ENCODE assay signal across 20 cellular contexts in the genomic region with DNA sequence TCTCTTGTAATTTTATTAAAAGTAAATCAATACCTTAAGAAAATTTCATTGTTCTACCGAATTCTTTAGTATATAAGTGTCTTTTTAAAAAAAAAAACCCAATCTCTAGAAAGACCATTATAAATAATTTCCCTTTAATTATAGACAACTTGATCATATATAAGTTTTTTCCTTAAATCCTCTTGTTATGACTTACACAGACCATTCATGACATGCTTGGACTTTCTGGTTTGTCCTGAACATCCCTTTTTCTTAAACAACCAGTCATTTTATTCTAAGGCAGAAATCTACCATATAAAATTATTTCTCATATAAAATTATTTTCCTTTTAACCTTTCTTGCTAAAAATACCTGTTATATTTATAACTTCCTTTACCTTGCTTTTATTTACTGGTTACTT. TPM values are rescaled to one million over a fixed set of nuclear protein-coding genes. Genes with fewer than 3 reads are reported as not detected.
DNase-seq lines count a peak whose midpoint lies in the region; ATAC-seq and TF ChIP-seq lines count a peak whose summit lies in the region.
"Had no signal": no experiment of that assay in that cellular context is flagged by ENCODE, and none has a peak within 500 bp of the region (broad histone marks: within the 10 kb centered on the region; RNA-seq: fewer than 3 reads in every experiment).

No MANE protein-coding gene starts in this region.

- H3K27ac ChIP-seq in dorsolateral prefrontal cortex: no peak overlapping the region
- H3K27ac ChIP-seq: VCaP had no signal

- no peak for ATAC-seq in HG03175 (IDR thresholded peaks at IDR 0.05; ENCODE audit: unreplicated experiment)
- ATAC-seq in left ventricle myocardium superior: no peak
- ATAC-seq: activated CD8-positive, alpha-beta T cell treated with anti-CD3 and anti-CD28 coated beads, Interleukin-2, amount 10 ng/mL, durations not matched to agents 7 days and 5 days; activated naive CD8-positive, alpha-beta T cell treated with anti-CD3 and anti-CD28 coated beads, Interleukin-2, amount 50 U/mL, for 24 hours; Panc1 had no signal

- intact Hi-C loops in dorsolateral prefrontal cortex (cut with DNase I) (no loop called here), left ventricle myocardium superior (cut with micrococcal nuclease) (no loop called here)

- H3K4me3 ChIP-seq in fibroblast of the aortic adventitia (ENCODE audit: low read depth, low read length): no peak overlapping the region
- no peak overlapping the region for H3K4me3 ChIP-seq in dorsolateral prefrontal cortex

- H3K27me3 ChIP-seq in dorsolateral prefrontal cortex: no peaks in the 10 kb centered on the region

- TF ChIP-seq CTCF in fibroblast of the aortic adventitia (IDR thresholded peaks at IDR 0.05; ENCODE audit: insufficient read depth, low read length) (no peak), dorsolateral prefrontal cortex (IDR thresholded peaks at IDR 0.05 in 54 of 56, conservative IDR thresholded peaks at IDR 0.05 in 2 of 56; ENCODE audit: low read depth in 1 of 56, partially characterized antibody in 56 of 56) (no peak)

- DNase-seq in COLO668 (lab: John Stamatoyannopoulos, UW; ENCODE audit: unreplicated experiment): peak; percentile 20
- peak; percentile 13 for DNase-seq in HT1080 (ENCODE audit: low read depth)
- DNase-seq in RPMI7951 (ENCODE audit: low read depth): peak; percentile 43
- DNase-seq in fibroblast of the aortic adventitia (ENCODE audit: low read depth): peak; percentile 13
- no peak for DNase-seq in SIG-M5 treated with dmso at 0.1 percent for 504 hours (lab: John Stamatoyannopoulos, UW; ENCODE audit: unreplicated experiment)
- DNase-seq in dorsolateral prefrontal cortex: no peak
- no peak for DNase-seq in left ventricle myocardium superior
- DNase-seq: activated CD8-positive, alpha-beta T cell treated with anti-CD3 and anti-CD28 coated beads, Interleukin-2, amount 10 ng/mL, durations not matched to agents 7 days and 5 days; activated naive CD8-positive, alpha-beta T cell treated with anti-CD3 and anti-CD28 coated beads, Interleukin-2, amount 50 U/mL, for 24 hours; C1 segment of cervical spinal cord; DND-41; glutamatergic neuron; immature natural killer cell; NCI-H1436 treated with DMSO at 0.1 percent for 48 hours; nephron progenitor cell; stimulated activated naive CD4-positive, alpha-beta T cell; trophoblast cell had no signal

RNA-seq across cellular contexts. Expression of a gene that starts 15.4 kb away (rescaled TPM):
- total RNA-seq in HT1080 (2014; rRNA removed; shearing (Covaris generic)): 0.03 and 0.23 TPM in 2 replicates
- polyA plus RNA-seq in HT1080 (2015; cell fraction: cytosol; rRNA removed): 0.23 and 0.45 TPM in 2 replicates
- polyA plus RNA-seq in HT1080 (2015; cell fraction: nucleus; rRNA removed): 1.5 and 1.6 TPM in 2 replicates
- 0.36 and 0.49 TPM in 2 replicates for total RNA-seq in RPMI7951 (2014; rRNA removed; shearing (Covaris generic))
- total RNA-seq in fibroblast of the aortic adventitia (ENCODE audit: low replicate concordance) (0.09 and 0.16 TPM in 2 replicates), dorsolateral prefrontal cortex (1 to 10 TPM; 1.1 to 5.9 (median 2.2) TPM), left ventricle myocardium superior (0.35 TPM)
- polyA plus RNA-seq: immature natural killer cell had no signal

Comparison
In these comparisons a context has a peak if more than half of its experiments do, and no peak if none do; other contexts are left out.
1. DNase-seq: peak in COLO668 (single experiment), HT1080 (single experiment), RPMI7951 (single experiment) and fibroblast of the aortic adventitia (single experiment); none in SIG-M5 treated with dmso at 0.1 percent for 504 hours (single experiment), dorsolateral prefrontal cortex (0 of 10) and left ventricle myocardium superior (single experiment).